29 cellular contexts compared by ENCODE assay signal in the genomic region with DNA sequence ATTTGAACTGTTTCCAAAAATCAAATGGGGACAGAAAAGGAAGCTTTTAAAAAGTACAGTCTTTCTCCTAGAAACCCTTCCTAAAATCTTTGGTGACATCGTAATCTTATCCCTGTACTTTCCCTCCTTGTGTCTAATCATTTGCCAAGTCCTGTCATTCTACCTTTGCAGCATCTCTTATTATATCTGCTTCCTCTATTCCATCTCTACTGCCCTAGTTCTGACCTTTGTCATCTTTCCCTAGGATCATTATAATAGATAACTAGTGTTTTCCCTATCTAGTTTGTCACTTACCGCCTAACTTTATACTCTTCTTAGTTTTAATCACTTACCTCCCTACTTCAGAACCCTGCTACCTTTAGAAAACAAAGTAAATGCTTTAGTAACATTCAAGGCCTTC. TPM values are rescaled to one million over a fixed set of nuclear protein-coding genes. Genes with fewer than 3 reads are reported as not detected.
DNase-seq lines count a peak whose midpoint lies in the region; ATAC-seq and TF ChIP-seq lines count a peak whose summit lies in the region.
"Had no signal": no experiment of that assay in that cellular context is flagged by ENCODE, and none has a peak within 500 bp of the region (broad histone marks: within the 10 kb centered on the region; RNA-seq: fewer than 3 reads in every experiment).

No MANE protein-coding gene starts in this region.

- no peak for DNase-seq in activated naive CD8-positive, alpha-beta T cell treated with anti-CD3 and anti-CD28 coated beads for 36 hours
- DNase-seq in activated B cell treated with CpG ODN at 0.5 μM for 24 hours (no peak), memory B cell (ENCODE audit: low spot score in 2 of 2) (no peak), GDM1 (lab: John Stamatoyannopoulos, UW) (no peak), WTC11 (ENCODE audit: low spot score) (no peak)
- DNase-seq: activated CD4-positive, alpha-beta T cell treated with anti-CD3 and anti-CD28 coated beads for 1 hour; activated CD8-positive, alpha-beta memory T cell treated with anti-CD3 and anti-CD28 coated beads for 24 hours; activated effector memory CD4-positive, alpha-beta T cell treated with Interleukin-2 at 50 U/mL for 16 hours; activated naive CD8-positive, alpha-beta T cell treated with anti-CD3 and anti-CD28 coated beads, Interleukin-2, amount 10 ng/mL, durations not matched to agents 7 days and 5 days; DMS 273 treated with DMSO at 0.1 percent for 48 hours; EL; foreskin fibroblast; H9; MM.1S; NCI-H2029; NCI-H2227 treated with DMSO at 0.1 percent for 48 hours; NCI-H526; NK-92 treated with Interleukin-12 subunit alpha and Interleukin-12 subunit beta, amount 100 ng/mL, for 24 hours; pancreas; PC-3; retina; stomach; T-helper 1 cell; thyroid gland had no signal

- peak overlapping the region; percentile 42 for H3K27ac Mint-ChIP-seq in activated naive CD8-positive, alpha-beta T cell
- no peak overlapping the region for H3K27ac Mint-ChIP-seq in activated naive CD8-positive, alpha-beta T cell treated with anti-CD3 and anti-CD28 coated beads for 36 hours
- H3K27ac Mint-ChIP-seq in activated B cell treated with CpG ODN at 0.5 μM for 24 hours (peak overlapping the region; percentile 51), memory B cell (peak overlapping the region; percentile 61), WTC11 (no peak overlapping the region; the same call in 1 of the 2 replicates)
- peak overlapping the region; percentile 2 for H3K27ac Mint-ChIP-seq in stimulated activated memory B cell treated with anti-CD40 and anti-IgM and Interleukin-4, amounts not matched to agents 10 μg/mL and 1 μg/mL and 100 μg/mL, for 72 hours
- H3K27ac Mint-ChIP-seq: activated naive CD8-positive, alpha-beta T cell treated with anti-CD3 and anti-CD28 coated beads, Interleukin-2, amount 10 ng/mL, durations not matched to agents 7 days and 5 days; dendritic cell treated with granulocyte-macrophage colony-stimulating factor and Interleukin-4, amounts not matched to agents 40 ng/mL and 50 ng/mL, for 4 days had no signal

- POLR2A ChIA-PET in activated B cell treated with CpG ODN at 0.5 μM for 24 hours (lab: Charles Lee) (no interaction called here), WTC11 (lab: Charles Lee) (no interaction called here)

- intact Hi-C loops in activated B cell treated with CpG ODN at 0.5 μM for 24 hours (cut with micrococcal nuclease), result no loop called here

- H3K4me3 Mint-ChIP-seq in activated naive CD8-positive, alpha-beta T cell, result no peak overlapping the region
- H3K4me3 Mint-ChIP-seq in activated naive CD8-positive, alpha-beta T cell treated with anti-CD3 and anti-CD28 coated beads for 36 hours, result no peak overlapping the region
- no peak overlapping the region for H3K4me3 Mint-ChIP-seq in activated B cell treated with CpG ODN at 0.5 μM for 24 hours
- H3K4me3 Mint-ChIP-seq in memory B cell, result no peak overlapping the region
- H3K4me3 Mint-ChIP-seq in stimulated activated memory B cell treated with anti-CD40 and anti-IgM and Interleukin-4, amounts not matched to agents 10 μg/mL and 1 μg/mL and 100 μg/mL, for 72 hours, result no peak overlapping the region
- H3K4me3 Mint-ChIP-seq in WTC11, result no peak overlapping the region
- H3K4me3 Mint-ChIP-seq: activated naive CD8-positive, alpha-beta T cell treated with anti-CD3 and anti-CD28 coated beads, Interleukin-2, amount 10 ng/mL, durations not matched to agents 7 days and 5 days; dendritic cell treated with granulocyte-macrophage colony-stimulating factor and Interleukin-4, amounts not matched to agents 40 ng/mL and 50 ng/mL, for 4 days; H9; neural crest cell had no signal

- H3K27me3 Mint-ChIP-seq in activated naive CD8-positive, alpha-beta T cell, result no peaks in the 10 kb centered on the region
- no peaks in the 10 kb centered on the region for H3K27me3 Mint-ChIP-seq in activated naive CD8-positive, alpha-beta T cell treated with anti-CD3 and anti-CD28 coated beads for 36 hours
- H3K27me3 Mint-ChIP-seq in activated B cell treated with CpG ODN at 0.5 μM for 24 hours, result no peaks in the 10 kb centered on the region
- H3K27me3 Mint-ChIP-seq in memory B cell, result no peaks in the 10 kb centered on the region
- no peaks in the 10 kb centered on the region for H3K27me3 Mint-ChIP-seq in stimulated activated memory B cell treated with anti-CD40 and anti-IgM and Interleukin-4, amounts not matched to agents 10 μg/mL and 1 μg/mL and 100 μg/mL, for 72 hours
- H3K27me3 Mint-ChIP-seq in WTC11 (ENCODE audit: low read depth), result no peaks in the 10 kb centered on the region
- H3K27me3 Mint-ChIP-seq: activated naive CD8-positive, alpha-beta T cell treated with anti-CD3 and anti-CD28 coated beads, Interleukin-2, amount 10 ng/mL, durations not matched to agents 7 days and 5 days; dendritic cell treated with granulocyte-macrophage colony-stimulating factor and Interleukin-4, amounts not matched to agents 40 ng/mL and 50 ng/mL, for 4 days had no signal

- TF ChIP-seq CTCF in activated B cell treated with CpG ODN at 0.5 μM for 24 hours (IDR thresholded peaks at IDR 0.05) (no peak), WTC11 (IDR thresholded peaks at IDR 0.05) (no peak)

- peaks cover 52% of the 10 kb centered on the region for H3K4me1 Mint-ChIP-seq in activated naive CD8-positive, alpha-beta T cell (ENCODE audit: low read depth)
- H3K4me1 Mint-ChIP-seq in activated naive CD8-positive, alpha-beta T cell treated with anti-CD3 and anti-CD28 coated beads for 36 hours, result peaks cover 27% of the 10 kb centered on the region
- H3K4me1 Mint-ChIP-seq in activated B cell treated with CpG ODN at 0.5 μM for 24 hours (peaks cover 33% of the 10 kb centered on the region), memory B cell (peaks cover 26% of the 10 kb centered on the region), WTC11 (no peaks in the 10 kb centered on the region)
- peaks cover 34% of the 10 kb centered on the region for H3K4me1 Mint-ChIP-seq in stimulated activated memory B cell treated with anti-CD40 and anti-IgM and Interleukin-4, amounts not matched to agents 10 μg/mL and 1 μg/mL and 100 μg/mL, for 72 hours
- H3K4me1 Mint-ChIP-seq: H9, neural crest cell had no signal

- ATAC-seq in activated B cell treated with CpG ODN at 0.5 μM for 24 hours (ENCODE audit: low read depth), result no peak
- ATAC-seq in memory B cell (ENCODE audit: low read depth), result no peak
- ATAC-seq in stimulated activated memory B cell treated with anti-CD40 and anti-IgM and Interleukin-4, amounts not matched to agents 10 μg/mL and 1 μg/mL and 100 μg/mL, for 72 hours, result no peak
- ATAC-seq in HG03521 (IDR thresholded peaks at IDR 0.05; ENCODE audit: unreplicated experiment), result no peak
- ATAC-seq in WTC11, result no peak
- ATAC-seq: pancreas, PC-3 had no signal

- CTCF ChIA-PET in activated B cell treated with CpG ODN at 0.5 μM for 24 hours (lab: Charles Lee), result no interaction called here
- CTCF ChIA-PET in WTC11 (lab: Charles Lee), result no interaction called here

- no peaks in the 10 kb centered on the region for H3K9me3 Mint-ChIP-seq in activated naive CD8-positive, alpha-beta T cell (ENCODE audit: low read depth)
- no peaks in the 10 kb centered on the region for H3K9me3 Mint-ChIP-seq in activated naive CD8-positive, alpha-beta T cell treated with anti-CD3 and anti-CD28 coated beads for 36 hours
- H3K9me3 Mint-ChIP-seq in activated B cell treated with CpG ODN at 0.5 μM for 24 hours (no peaks in the 10 kb centered on the region), memory B cell (no peaks in the 10 kb centered on the region), WTC11 (no peaks in the 10 kb centered on the region)
- H3K9me3 Mint-ChIP-seq in stimulated activated memory B cell treated with anti-CD40 and anti-IgM and Interleukin-4, amounts not matched to agents 10 μg/mL and 1 μg/mL and 100 μg/mL, for 72 hours, result no peaks in the 10 kb centered on the region
- H3K9me3 Mint-ChIP-seq: activated naive CD8-positive, alpha-beta T cell treated with anti-CD3 and anti-CD28 coated beads, Interleukin-2, amount 10 ng/mL, durations not matched to agents 7 days and 5 days; dendritic cell treated with granulocyte-macrophage colony-stimulating factor and Interleukin-4, amounts not matched to agents 40 ng/mL and 50 ng/mL, for 4 days; neural crest cell had no signal

- H3K36me3 Mint-ChIP-seq in activated naive CD8-positive, alpha-beta T cell, result peaks cover 7% of the 10 kb centered on the region
- H3K36me3 Mint-ChIP-seq in activated naive CD8-positive, alpha-beta T cell treated with anti-CD3 and anti-CD28 coated beads for 36 hours, result peaks cover 25% of the 10 kb centered on the region
- H3K36me3 Mint-ChIP-seq in activated B cell treated with CpG ODN at 0.5 μM for 24 hours (ENCODE audit: low read depth) (peaks cover 62% of the 10 kb centered on the region), memory B cell (peaks cover 29% of the 10 kb centered on the region), WTC11 (peaks cover 29% of the 10 kb centered on the region)
- peaks cover 37% of the 10 kb centered on the region for H3K36me3 Mint-ChIP-seq in stimulated activated memory B cell treated with anti-CD40 and anti-IgM and Interleukin-4, amounts not matched to agents 10 μg/mL and 1 μg/mL and 100 μg/mL, for 72 hours

TF ChIP-seq in WTC11, 78 proteins besides CTCF, POLR2A, EP300 and RAD21 (continues in another document):
- no peak for TF ChIP-seq TCF7 (CRISPR knock-in tag; IDR thresholded peaks at IDR 0.05; ENCODE audit: low read depth)
- no peak for TF ChIP-seq SP1 (CRISPR knock-in tag; conservative IDR thresholded peaks at IDR 0.05)
- no peak for TF ChIP-seq ZBTB21 (CRISPR knock-in tag; IDR thresholded peaks at IDR 0.05; ENCODE audit: borderline replicate concordance)
- no peak for TF ChIP-seq JUN (CRISPR knock-in tag; IDR thresholded peaks at IDR 0.05)
- TF ChIP-seq CREB1 (CRISPR knock-in tag; IDR thresholded peaks at IDR 0.05), result no peak
- TF ChIP-seq E2F4 (CRISPR knock-in tag; IDR thresholded peaks at IDR 0.05; ENCODE audit: borderline replicate concordance, low read depth), result no peak
- TF ChIP-seq, protein P1, sequence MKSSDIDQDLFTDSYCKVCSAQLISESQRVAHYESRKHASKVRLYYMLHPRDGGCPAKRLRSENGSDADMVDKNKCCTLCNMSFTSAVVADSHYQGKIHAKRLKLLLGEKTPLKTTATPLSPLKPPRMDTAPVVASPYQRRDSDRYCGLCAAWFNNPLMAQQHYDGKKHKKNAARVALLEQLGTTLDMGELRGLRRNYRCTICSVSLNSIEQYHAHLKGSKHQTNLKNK (CRISPR knock-in tag; IDR thresholded peaks at IDR 0.05), result no peak
- TF ChIP-seq FOXP1 (CRISPR knock-in tag; IDR thresholded peaks at IDR 0.05; ENCODE audit: borderline replicate concordance), result no peak

RNA-seq across cellular contexts. Expression of gene USP8, which starts 11.6 kb away (rescaled TPM):
- 10 to 100 TPM; 48.6 to 51.9 TPM for total RNA-seq in activated naive CD8-positive, alpha-beta T cell treated with anti-CD3 and anti-CD28 coated beads for 36 hours
- total RNA-seq in activated B cell treated with CpG ODN at 0.5 μM for 24 hours (71.3 and 78.3 TPM in 2 replicates), WTC11 (2021) (56.4 to 63.7 TPM (median 59.4 TPM) in 3 replicates)

Comparison
In these comparisons a context has a peak if more than half of its experiments do, and no peak if none do; other contexts are left out.
1. H3K27ac Mint-ChIP-seq: peak in activated naive CD8-positive, alpha-beta T cell (single experiment), activated B cell treated with CpG ODN at 0.5 μM for 24 hours (single experiment), memory B cell (single experiment) and stimulated activated memory B cell treated with anti-CD40 and anti-IgM and Interleukin-4, amounts not matched to agents 10 μg/mL and 1 μg/mL and 100 μg/mL, for 72 hours (single experiment); none in activated naive CD8-positive, alpha-beta T cell treated with anti-CD3 and anti-CD28 coated beads for 36 hours (single experiment) and WTC11 (single experiment).